In the genomic region with DNA sequence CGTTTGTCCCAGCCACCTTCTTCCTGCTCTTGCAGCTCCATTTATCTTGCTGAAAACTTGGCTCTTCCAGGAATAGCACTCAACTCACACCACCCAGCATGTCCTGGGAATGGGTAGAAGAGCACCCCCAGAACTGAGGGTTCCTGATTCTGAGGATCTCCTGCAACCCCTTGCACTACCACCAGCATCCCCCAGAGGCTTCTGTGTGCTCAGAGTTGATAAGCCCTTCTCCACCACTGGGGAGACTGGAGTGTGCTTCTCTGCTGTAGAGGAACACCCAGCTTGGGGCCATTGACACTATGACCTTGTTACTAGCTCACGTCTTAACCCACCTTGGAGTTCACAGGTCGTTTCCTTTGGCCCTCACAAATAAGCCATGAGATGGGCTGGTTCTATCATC, we compare ENCODE assay signal across 13 cellular contexts.
DNase-seq lines count a peak whose midpoint lies in the region; ATAC-seq and TF ChIP-seq lines count a peak whose summit lies in the region.
"Had no signal": no experiment of that assay in that cellular context is flagged by ENCODE, and none has a peak within 500 bp of the region (broad histone marks: within the 10 kb centered on the region; RNA-seq: fewer than 3 reads in every experiment).

No MANE protein-coding gene starts in this region.

- ATAC-seq in GM21381 (IDR thresholded peaks at IDR 0.05; ENCODE audit: unreplicated experiment) (peak; percentile 62), HG02759 (IDR thresholded peaks at IDR 0.05; ENCODE audit: unreplicated experiment) (no peak)
- ATAC-seq: left lobe of liver had no signal

- peak; percentile 15 for DNase-seq in NCI-H69 (lab: John Stamatoyannopoulos, UW)
- DNase-seq in iPS-NIHi7 (ENCODE audit: extremely low spot score), result peak; percentile 51
- DNase-seq in COLO668 (lab: John Stamatoyannopoulos, UW; ENCODE audit: unreplicated experiment), result no peak
- DNase-seq in stimulated activated CD8-positive, alpha-beta memory T cell treated with anti-CD3 and anti-CD28 coated beads, Interleukin-4, amount 100 ng/mL, for 48 hours, result no peak
- no peak for DNase-seq in NCI-H774 (lab: John Stamatoyannopoulos, UW)
- DNase-seq: activated CD4-positive, alpha-beta T cell treated with anti-CD3 and anti-CD28 coated beads, Interleukin-2, amount 10 ng/mL, durations not matched to agents 24 days and 14 days; activated effector memory CD4-positive, alpha-beta T cell treated with anti-CD3 and anti-CD28 coated beads, Interleukin-2, amount 50 U/mL, for 16 hours; IMR-90; NCI-H2081 had no signal

- peak; percentile 73 for TF ChIP-seq CTCF in GM12872 (IDR thresholded peaks at IDR 0.05; ENCODE audit: insufficient read depth, low read depth, low read length)

Comparison
In these comparisons a context has a peak if more than half of its experiments do, and no peak if none do; other contexts are left out.
1. DNase-seq: peak in NCI-H69 (single experiment) and iPS-NIHi7 (single experiment); none in COLO668 (single experiment), stimulated activated CD8-positive, alpha-beta memory T cell treated with anti-CD3 and anti-CD28 coated beads, Interleukin-4, amount 100 ng/mL, for 48 hours (single experiment) and NCI-H774 (single experiment).